8 cellular contexts compared by ENCODE assay signal in the genomic region with DNA sequence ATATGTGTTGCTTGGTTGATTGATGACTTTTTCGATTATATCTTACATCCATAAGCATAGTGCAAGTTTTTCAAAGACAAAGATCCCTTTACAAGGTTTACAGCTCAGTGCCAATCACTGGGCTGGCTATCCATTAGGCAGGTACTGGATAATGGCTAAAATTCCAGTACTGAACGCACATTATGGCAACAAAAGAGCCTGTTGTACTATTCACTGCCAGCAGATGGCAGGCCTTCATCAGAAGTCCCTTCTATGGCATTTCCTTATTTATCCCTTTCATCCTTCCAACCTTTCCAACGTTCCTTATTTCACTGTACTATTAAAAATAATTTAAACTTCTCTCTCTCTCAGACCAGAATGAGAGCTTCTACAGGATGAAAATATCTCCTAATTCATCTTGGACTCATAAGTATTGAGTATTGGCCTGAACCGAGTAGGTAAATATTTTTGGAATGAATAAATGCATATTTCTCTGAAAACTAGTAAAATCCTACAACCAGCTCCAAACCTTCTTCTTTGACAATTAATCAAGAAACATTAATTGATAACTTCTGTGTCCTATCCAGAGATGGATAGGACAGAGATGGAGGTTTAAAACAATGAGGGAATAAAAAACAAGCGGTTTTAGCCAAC. TPM values are rescaled to one million over a fixed set of nuclear protein-coding genes. Genes with fewer than 3 reads are reported as not detected.
DNase-seq lines count a peak whose midpoint lies in the region; ATAC-seq, FAIRE-seq and TF ChIP-seq lines count a peak whose summit lies in the region.

No MANE protein-coding gene starts in this region.

- POLR2A ChIA-PET in Caco-2 (lab: Charles Lee), result interaction anchor here (0.6 kb wide), 1 partner anchor 69 kb away, joined by 8 read pairs; no protein-coding TSS in a partner anchor
- POLR2A ChIA-PET in OCI-LY7 (lab: Charles Lee), result interaction anchor here (0.6 kb wide), 1 partner anchor 69 kb away, joined by 4 read pairs; no protein-coding TSS in a partner anchor

- DNase-seq in Caco-2, result peak; percentile 67 to 75
- peak; percentile 7 for DNase-seq in HS-27A (ENCODE audit: low read depth)
- peak; percentile 65 for DNase-seq in OCI-LY7 (ENCODE audit: low spot score)
- DNase-seq in activated T-helper 9 cell treated with anti-CD3 and anti-CD28 coated beads, Interleukin-2, amount 50 U/mL, for 16 hours (ENCODE audit: low read depth), result peak; percentile 4
- DNase-seq in foreskin melanocyte, result peak; percentile 64
- DNase-seq in pancreas, result peak in 5 of 6 donors; percentile 22 to 69 (median 43)

- H3K4me3 ChIP-seq in Caco-2 (ENCODE audit: low read depth, low read length), result no peak overlapping the region
- no peak overlapping the region for H3K4me3 ChIP-seq in OCI-LY7 (ENCODE audit: low read depth, low read length, poor library complexity, severe bottlenecking)
- H3K4me3 ChIP-seq in pancreas, result no peak overlapping the region

- H3K27me3 ChIP-seq in Caco-2 (replicated peaks; ENCODE audit: control insufficient read depth, insufficient read depth, low read length) (no peaks in the 10 kb centered on the region), pancreas (no peaks in the 10 kb centered on the region)

- H3K4me3 Mint-ChIP-seq in Caco-2 (ENCODE audit: unreplicated experiment), result no peak overlapping the region

- no peak overlapping the region for H2AFZ ChIP-seq in OCI-LY7 (ENCODE audit: low read length)

- FAIRE-seq in pancreas (lab: Jason Lieb, UNC), result peak; percentile 79

- no peaks in the 10 kb centered on the region for H3K79me2 ChIP-seq in OCI-LY7 (ENCODE audit: insufficient read depth, low read depth, low read length)

- H3K27ac Mint-ChIP-seq in Caco-2 (ENCODE audit: unreplicated experiment), result no peak overlapping the region

- no peak overlapping the region for H3K4me2 ChIP-seq in OCI-LY7 (ENCODE audit: low read length)

- H3K9me2 ChIP-seq in OCI-LY7 (ENCODE audit: insufficient read depth, low read length), result no peaks in the 10 kb centered on the region

- no peaks in the 10 kb centered on the region for H3K36me3 ChIP-seq in Caco-2 (ENCODE audit: control insufficient read depth, insufficient read depth, low read length)
- no peaks in the 10 kb centered on the region for H3K36me3 ChIP-seq in OCI-LY7 (ENCODE audit: insufficient read depth, low read length)
- no peaks in the 10 kb centered on the region for H3K36me3 ChIP-seq in pancreas

- H3K27me3 Mint-ChIP-seq in Caco-2 (ENCODE audit: insufficient read depth, unreplicated experiment), result no peaks in the 10 kb centered on the region

- no peaks in the 10 kb centered on the region for H4K20me1 ChIP-seq in OCI-LY7 (ENCODE audit: insufficient read depth, low read length)

- 30 to 33% methylated on average over 5 of the region's 5 CpGs for WGBS in pancreas, 2 donors

- CTCF ChIA-PET in Caco-2 (lab: Charles Lee) (interaction anchor here (0.6 to 2.7 kb wide), 6 partner anchors 12 to 77 kb away, joined by 3 to 24 read pairs (median 6); no protein-coding TSS in a partner anchor), OCI-LY7 (lab: Charles Lee; ENCODE audit: unreplicated experiment) (interaction anchor here (0.5 kb wide), 1 partner anchor 35 kb away, joined by 3 read pairs; no protein-coding TSS in a partner anchor)

- intact Hi-C loops in Caco-2 (cut with micrococcal nuclease; ENCODE audit: unreplicated experiment), result loop anchor here (1.0 kb wide), 3 partner anchors 18 to 56 kb away; no protein-coding TSS in a partner anchor
- intact Hi-C loops in OCI-LY7 (cut with micrococcal nuclease; ENCODE audit: unreplicated experiment), result loop anchor here (1.0 kb wide), 1 partner anchor 56 kb away; no protein-coding TSS in a partner anchor
- intact Hi-C loops in pancreas (cut with DNase I), result loop anchor here in 2 of 3 donors (10.0 kb wide), 1 partner anchor 58 kb away; a partner anchor contains a TSS

- H3K27ac ChIP-seq in OCI-LY7 (ENCODE audit: low read depth, low read length, poor library complexity, severe bottlenecking) (no peak overlapping the region), pancreas (no peak overlapping the region)

- TF ChIP-seq CTCF in Caco-2 (IDR thresholded peaks at IDR 0.05; ENCODE audit: insufficient read depth in 1 of 2, low read depth in 1 of 2, low read length in 1 of 2, severe bottlenecking in 1 of 2, unreplicated experiment in 1 of 2), result peak; percentile 79 to 88
- peak; percentile 97 for TF ChIP-seq CTCF in OCI-LY7 (conservative IDR thresholded peaks at IDR 0.05; ENCODE audit: low read length)
- TF ChIP-seq CTCF in pancreas (IDR thresholded peaks at IDR 0.05), result peak; percentile 48 to 80 (median 68)

- H3K9me3 ChIP-seq in Caco-2 (no peaks in the 10 kb centered on the region), OCI-LY7 (ENCODE audit: low read length) (no peaks in the 10 kb centered on the region), pancreas (no peaks in the 10 kb centered on the region)

- H3K4me1 ChIP-seq in Caco-2, result peaks cover 21% of the 10 kb centered on the region
- H3K4me1 ChIP-seq in OCI-LY7 (ENCODE audit: insufficient read depth, low read length, poor library complexity, severe bottlenecking), result peaks cover 13% of the 10 kb centered on the region
- no peaks in the 10 kb centered on the region for H3K4me1 ChIP-seq in pancreas

- peaks cover 16% of the 10 kb centered on the region for H3K4me1 Mint-ChIP-seq in Caco-2 (ENCODE audit: low read depth, unreplicated experiment)

- H3K9me3 Mint-ChIP-seq in Caco-2 (ENCODE audit: unreplicated experiment), result no peaks in the 10 kb centered on the region

- no TSS peak for BruUV-seq in Caco-2 (replicated peaks; lab: Mats Ljungman, UMichigan)
- BruUV-seq in OCI-LY7 (replicated peaks; lab: Mats Ljungman, UMichigan), result no TSS peak

- H3K36me3 Mint-ChIP-seq in Caco-2 (ENCODE audit: insufficient read depth, unreplicated experiment), result no peaks in the 10 kb centered on the region

- ATAC-seq in pancreas (peak; percentile 66 to 91 (median 90)), GM19467 (IDR thresholded peaks at IDR 0.05; ENCODE audit: unreplicated experiment) (no peak), GM18907 (IDR thresholded peaks at IDR 0.05; ENCODE audit: unreplicated experiment) (no peak)

RNA-seq across cellular contexts. Expression of a gene that starts 6.7 kb away (rescaled TPM):
- total RNA-seq in Caco-2 (2022) (not detected in 2 replicates), OCI-LY7 (2022) (not detected in 2 replicates), pancreas (not detected)
- not detected in 2 replicates for total RNA-seq in OCI-LY7 (2014; rRNA removed; shearing (Covaris generic))
- not detected for polyA plus RNA-seq in pancreas

RNA-seq across cellular contexts. Expression of a gene that starts 44.3 kb away (rescaled TPM):
- total RNA-seq in Caco-2 (2022) (49.0 and 55.8 TPM in 2 replicates), OCI-LY7 (2022) (29.8 and 35.7 TPM in 2 replicates), pancreas (10 to 100 TPM in 5 of 6 donors, 1 to 10 TPM in 1; 9.6 to 17.8 (median 12.2) TPM)
- 9.8 and 21.5 TPM in 2 replicates for total RNA-seq in OCI-LY7 (2014; rRNA removed; shearing (Covaris generic))
- 1 to 10 TPM; 5.6 to 9.3 TPM for polyA plus RNA-seq in pancreas

Comparison
In these comparisons a context has a peak if more than half of its experiments do, and no peak if none do; other contexts are left out.
1. DNase-seq: peak in every context shown above with its lines; median percentile 71 in Caco-2; 65 in OCI-LY7; 64 in foreskin melanocyte; 43 in pancreas; 7 in HS-27A; 4 in activated T-helper 9 cell treated with anti-CD3 and anti-CD28 coated beads, Interleukin-2, amount 50 U/mL, for 16 hours.
2. ATAC-seq: peak in pancreas (4 of 4); none in GM19467 (single experiment) and GM18907 (single experiment).
3. Peak in every context shown above with its lines, with median percentiles within 50 percentile points of each other: CTCF ChIP-seq.